21 cellular contexts compared by ENCODE assay signal in genomic region chr3:19967812-19968211, GRCh38. TPM values are rescaled to one million over a fixed set of nuclear protein-coding genes. Genes with fewer than 3 reads are reported as not detected.
"Had no signal": no experiment of that assay in that cellular context is flagged by ENCODE, and none has a peak within 500 bp of the region (broad histone marks: within the 10 kb centered on the region; RNA-seq: fewer than 3 reads in every experiment).

No MANE protein-coding gene starts in this region.

- H3K27me3 Mint-ChIP-seq: activated CD4-positive, alpha-beta T cell treated with anti-CD3 and anti-CD28 coated beads, Interleukin-2, amount 10 ng/mL, durations not matched to agents 24 days and 14 days; brain had no signal

- H3K27me3 ChIP-seq: foreskin keratinocyte, pancreas, sigmoid colon, spleen, stomach, testis, upper lobe of right lung had no signal

- H3K27ac ChIP-seq: foreskin keratinocyte, left ventricle myocardium inferior, pancreas, sigmoid colon, SK-N-MC, spleen, stomach, testis, upper lobe of right lung, WERI-Rb-1 had no signal

- H3K9me3 ChIP-seq: left ventricle myocardium inferior, pancreas, sigmoid colon, spleen, stomach, testis, upper lobe of right lung had no signal

- H3K36me3 ChIP-seq: pancreas, sigmoid colon, upper lobe of right lung had no signal

- H3K27ac Mint-ChIP-seq: activated CD4-positive, alpha-beta T cell treated with anti-CD3 and anti-CD28 coated beads, Interleukin-2, amount 10 ng/mL, durations not matched to agents 24 days and 14 days; activated T-helper 2 cell treated with anti-CD3 and anti-CD28 coated beads, Interferon-gamma antibody, Interleukin-2, Interleukin-4, amounts not matched to agents 10 μg/mL and 5 μg/mL and 100 μg/mL, durations not matched to agents 14 hours and 24 hours and 36 hours had no signal

- H3K4me1 ChIP-seq: foreskin keratinocyte had no signal

- DNase-seq: activated naive CD4-positive, alpha-beta T cell treated with anti-CD3 and anti-CD28 coated beads, Interleukin-2, amount 50 U/mL, for 16 hours; amygdala; effector CD8-positive, alpha-beta T cell; foreskin keratinocyte; glutamatergic neuron; hypothalamus; left ventricle myocardium inferior; mesenchymal stem cell; pancreas; sigmoid colon; spleen; stomach; T1000; testis; upper lobe of right lung; WERI-Rb-1 had no signal

- H3K4me3 ChIP-seq: left ventricle myocardium inferior, pancreas, sigmoid colon, SK-N-MC, spleen, stomach, testis, upper lobe of right lung had no signal

- ATAC-seq: foreskin keratinocyte, pancreas, upper lobe of right lung had no signal

- H3K9me3 Mint-ChIP-seq: activated CD4-positive, alpha-beta T cell treated with anti-CD3 and anti-CD28 coated beads, Interleukin-2, amount 10 ng/mL, durations not matched to agents 24 days and 14 days; activated T-helper 2 cell treated with anti-CD3 and anti-CD28 coated beads, Interferon-gamma antibody, Interleukin-2, Interleukin-4, amounts not matched to agents 10 μg/mL and 5 μg/mL and 100 μg/mL, durations not matched to agents 14 hours and 24 hours and 36 hours; brain had no signal

- H3K4me3 Mint-ChIP-seq: activated CD4-positive, alpha-beta T cell treated with anti-CD3 and anti-CD28 coated beads, Interleukin-2, amount 10 ng/mL, durations not matched to agents 24 days and 14 days; brain had no signal

- FAIRE-seq: pancreas had no signal

RNA-seq across cellular contexts. Expression of gene EFHB, which starts 33.8 kb away (rescaled TPM):
- total RNA-seq: foreskin keratinocyte, stomach had no signal

RNA-seq across cellular contexts. Expression of gene PP2D1, which starts 44.3 kb away (rescaled TPM):
- total RNA-seq: activated CD4-positive, alpha-beta T cell treated with anti-CD3 and anti-CD28 coated beads, Interleukin-2, amount 10 ng/mL, durations not matched to agents 24 days and 14 days; activated T-helper 2 cell treated with anti-CD3 and anti-CD28 coated beads, Interferon-gamma antibody, Interleukin-2, Interleukin-4, amounts not matched to agents 10 μg/mL and 5 μg/mL and 100 μg/mL, durations not matched to agents 14 hours and 24 hours and 36 hours; foreskin keratinocyte; kidney epithelial cell; left ventricle myocardium inferior; pancreas; sigmoid colon; spleen; stomach; upper lobe of right lung had no signal
- polyA plus RNA-seq: foreskin keratinocyte, pancreas, sigmoid colon, spleen, stomach had no signal
